Comparison of ENCODE assay signal across 8 cellular contexts in the genomic region with DNA sequence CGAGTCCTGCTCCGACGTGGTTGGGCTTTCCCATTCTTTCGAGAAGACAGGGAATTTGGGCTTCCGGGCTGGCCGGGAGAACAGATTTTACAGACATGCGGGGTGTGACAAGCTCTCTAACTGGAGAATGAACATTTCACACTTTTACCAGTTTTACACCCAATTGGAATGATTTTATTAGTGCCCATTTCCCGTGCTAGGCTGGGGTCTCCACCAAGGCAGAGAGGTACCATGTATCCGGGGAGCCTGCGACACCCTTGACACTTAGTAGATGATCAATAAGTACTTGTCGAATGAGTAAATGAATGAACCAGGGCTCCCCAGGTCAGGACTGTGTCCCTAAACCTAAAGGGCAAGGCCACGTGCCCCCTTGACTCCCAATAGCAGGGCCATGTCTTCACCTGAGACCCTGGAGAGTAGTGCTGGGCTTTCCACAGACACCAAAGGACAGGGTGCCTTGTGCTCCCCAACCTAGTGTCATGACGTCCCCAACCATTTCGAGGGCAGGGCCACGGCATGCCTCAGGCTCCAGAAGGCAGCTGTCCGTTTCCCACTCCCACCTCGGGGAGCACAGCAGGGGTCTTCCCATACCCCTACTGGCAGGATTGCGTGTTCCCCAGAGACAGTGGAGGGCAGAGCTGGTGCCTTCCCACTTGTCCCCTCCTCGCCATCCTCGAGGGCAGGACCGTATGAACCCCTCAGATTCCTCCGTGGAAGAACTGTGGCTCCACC. TPM values are rescaled to one million over a fixed set of nuclear protein-coding genes. Genes with fewer than 3 reads are reported as not detected.
A peak's percentile ranks its signal among the peaks of the same experiment; 100 is the strongest.
DNase-seq lines count a peak whose midpoint lies in the region; ATAC-seq and TF ChIP-seq lines count a peak whose summit lies in the region.

No MANE protein-coding gene starts in this region.

- H3K27me3 ChIP-seq in CD4-positive, alpha-beta T cell (ENCODE audit: control insufficient read depth, insufficient read depth, low read length): no peaks in the 10 kb centered on the region
- H3K27me3 ChIP-seq in IMR-90 (ENCODE audit: control insufficient read depth, insufficient read depth, low read length) (no peaks in the 10 kb centered on the region), right cardiac atrium (ENCODE audit: control insufficient read depth, insufficient read depth) (no peaks in the 10 kb centered on the region), skeletal muscle satellite cell (ENCODE audit: control insufficient read depth, insufficient read depth, low read length) (no peaks in the 10 kb centered on the region)

- peak overlapping the region; percentile 63 for H2BK5ac ChIP-seq in IMR-90 (ENCODE audit: low read depth, low read length, poor library complexity, severe bottlenecking)

- 31% methylated on average over 13 of the region's 22 CpGs; no CpG with 5 or more reads in 1 of the 2 experiments for WGBS in IMR-90 (ENCODE audit: extremely low coverage in 2 of 2, insufficient read length in 1 of 2), 2 experiments
- 17% methylated on average over 22 of the region's 22 CpGs for WGBS in right cardiac atrium

- H2AK5ac ChIP-seq in IMR-90 (ENCODE audit: low read depth, low read length): peak overlapping the region; percentile 80

- intact Hi-C loops in CD4-positive, alpha-beta T cell (cut with DNase I, micrococcal nuclease): loop anchor here (1.0 to 10.0 kb wide), 7 partner anchors 28 to 1267 kb away; a partner anchor contains a TSS
- intact Hi-C loops in IMR-90 (cut with micrococcal nuclease) (loop anchor here (1.0 to 2.0 kb wide), 5 partner anchors 59 to 209 kb away; a partner anchor contains a TSS), right cardiac atrium (cut with DNase I) (loop anchor here in 1 of 4 donors (2.0 kb wide), 1 partner anchor 27 kb away; a partner anchor contains a TSS)
- intact Hi-C loops in activated naive CD4-positive, alpha-beta T cell treated with anti-CD3 and anti-CD28 coated beads for 36 hours (cut with micrococcal nuclease): loop anchor here (1.0 to 5.0 kb wide), 12 partner anchors 17 to 1144 kb away; a partner anchor contains a TSS

- TF ChIP-seq CTCF in CD4-positive, alpha-beta T cell (IDR thresholded peaks at IDR 0.05): no peak
- TF ChIP-seq CTCF in IMR-90 (conservative IDR thresholded peaks at IDR 0.05; ENCODE audit: low read depth, low read length): no peak

- no peaks in the 10 kb centered on the region for H3K9me3 Mint-ChIP-seq in CD4-positive, alpha-beta T cell
- H3K9me3 Mint-ChIP-seq in activated naive CD4-positive, alpha-beta T cell treated with anti-CD3 and anti-CD28 coated beads for 36 hours: no peaks in the 10 kb centered on the region

- dilution Hi-C loops in IMR-90 (cut with HindIII; ENCODE audit: low sequenced_read_pairs, unreplicated experiment): no loop called here

- H3K9ac ChIP-seq in IMR-90 (ENCODE audit: low read depth, low read length): peak overlapping the region; percentile 71
- peak overlapping the region; percentile 83 for H3K9ac ChIP-seq in skeletal muscle satellite cell (ENCODE audit: low read depth, low read length)

- H4K8ac ChIP-seq in IMR-90 (ENCODE audit: low read depth in 2 of 2, low read length in 2 of 2): peak overlapping the region; percentile 97 to 99

- peak overlapping the region; percentile 87 for H3K27ac Mint-ChIP-seq in CD4-positive, alpha-beta T cell
- peak overlapping the region; percentile 99 for H3K27ac Mint-ChIP-seq in activated naive CD4-positive, alpha-beta T cell treated with anti-CD3 and anti-CD28 coated beads for 36 hours

- peak overlapping the region; percentile 90 for H4K91ac ChIP-seq in IMR-90 (ENCODE audit: insufficient read depth, low read depth, low read length)

- H3K27ac ChIP-seq in CD4-positive, alpha-beta T cell (ENCODE audit: low read depth, low read length): peak overlapping the region; percentile 80
- H3K27ac ChIP-seq in IMR-90 (ENCODE audit: insufficient read depth, low read length) (peak overlapping the region; percentile 78), right cardiac atrium (ENCODE audit: low read length) (peak overlapping the region; percentile 97)

- H3K9me1 ChIP-seq in IMR-90 (ENCODE audit: insufficient read depth, low read length): peaks cover 24% of the 10 kb centered on the region

- peak overlapping the region; percentile 95 for H2AK9ac ChIP-seq in IMR-90 (replicated peaks; ENCODE audit: low read depth, low read length, poor library complexity)

- H3K14ac ChIP-seq in IMR-90 (replicated peaks; ENCODE audit: low read depth, low read length): peak overlapping the region; percentile 93

- peak overlapping the region; percentile 96 for H2AFZ ChIP-seq in IMR-90 (replicated peaks; ENCODE audit: low read length, poor library complexity)

- no TSS peak for BruUV-seq in IMR-90 (replicated peaks; lab: Mats Ljungman, UMichigan)

- POLR2A ChIA-PET in CD4-positive, alpha-beta T cell (lab: Charles Lee): interaction anchor here (0.9 to 4.8 kb wide), 15 partner anchors 10 to 381 kb away, joined by 3 to 208 read pairs (median 5); a partner anchor contains a TSS
- POLR2A ChIA-PET in IMR-90 (lab: Charles Lee; ENCODE audit: unreplicated experiment): interaction anchor here (0.8 to 1.6 kb wide), 2 partner anchors 20 to 28 kb away, joined by 3 to 10 read pairs; a partner anchor contains a TSS

- H3K56ac ChIP-seq in IMR-90 (ENCODE audit: extremely low read depth, insufficient read depth, low read length): peak overlapping the region; percentile 64; the same call in 1 of the 2 replicates

- peaks cover 80% of the 10 kb centered on the region for H3K36me3 Mint-ChIP-seq in CD4-positive, alpha-beta T cell (ENCODE audit: low read depth)
- H3K36me3 Mint-ChIP-seq in activated naive CD4-positive, alpha-beta T cell treated with anti-CD3 and anti-CD28 coated beads for 36 hours (ENCODE audit: low read depth): peaks cover 26% of the 10 kb centered on the region

- peaks cover 30 to 79% of the 10 kb centered on the region in 2 experiments for H3K79me1 ChIP-seq in IMR-90 (ENCODE audit: low read depth in 1 of 2, low read length in 2 of 2)

- H2BK20ac ChIP-seq in IMR-90 (ENCODE audit: low read depth, low read length): peak overlapping the region; percentile 78; the same call in 1 of the 2 replicates

- no peaks in the 10 kb centered on the region for H3K27me3 Mint-ChIP-seq in CD4-positive, alpha-beta T cell
- no peaks in the 10 kb centered on the region for H3K27me3 Mint-ChIP-seq in activated naive CD4-positive, alpha-beta T cell treated with anti-CD3 and anti-CD28 coated beads for 36 hours (ENCODE audit: low read depth)

- H2BK120ac ChIP-seq in IMR-90 (ENCODE audit: low read depth, low read length): peak overlapping the region; percentile 87

- TF ChIP-seq POLR2A in IMR-90 (IDR thresholded peaks at IDR 0.05; ENCODE audit: low read depth, low read length): no peak

- in situ Hi-C loops in IMR-90 (cut with MboI; ENCODE audit: low sequenced_read_pairs): loop anchor here (10.0 kb wide), 1 partner anchor 347 kb away; no protein-coding TSS in a partner anchor

- peak in 1 of 10 experiments; percentile 47 for DNase-seq in CD4-positive, alpha-beta T cell
- DNase-seq in IMR-90 (no peak), right cardiac atrium (peak in 1 of 3 donors; percentile 59), SHP77 treated with DMSO at 0.1 percent for 48 hours (lab: John Stamatoyannopoulos, UW) (no peak)
- DNase-seq in activated naive CD4-positive, alpha-beta T cell treated with anti-CD3 and anti-CD28 coated beads for 36 hours: peak; percentile 49

- H3K4me2 ChIP-seq in IMR-90 (ENCODE audit: low read depth, low read length) (peak overlapping the region; percentile 71), skeletal muscle satellite cell (ENCODE audit: low read length) (peak overlapping the region; percentile 96)

- peaks cover 71% of the 10 kb centered on the region for H3K4me1 Mint-ChIP-seq in CD4-positive, alpha-beta T cell (ENCODE audit: low read depth)
- peaks cover 51% of the 10 kb centered on the region for H3K4me1 Mint-ChIP-seq in activated naive CD4-positive, alpha-beta T cell treated with anti-CD3 and anti-CD28 coated beads for 36 hours (ENCODE audit: low read depth)

- H3K36me3 ChIP-seq in IMR-90 (ENCODE audit: control insufficient read depth, insufficient read depth, low read length) (peaks cover 31% of the 10 kb centered on the region), skeletal muscle satellite cell (ENCODE audit: insufficient read depth, low read length) (peaks cover 29% of the 10 kb centered on the region)

- H3K4me1 ChIP-seq in IMR-90 (ENCODE audit: control insufficient read depth, insufficient read depth, low read length): peaks cover 13% of the 10 kb centered on the region
- peaks cover 10% of the 10 kb centered on the region for H3K4me1 ChIP-seq in right cardiac atrium (ENCODE audit: control insufficient read depth, insufficient read depth, low read length)
- peaks cover 21% of the 10 kb centered on the region for H3K4me1 ChIP-seq in skeletal muscle satellite cell (ENCODE audit: control insufficient read depth, insufficient read depth, low read length)

- H4K20me1 ChIP-seq in IMR-90 (ENCODE audit: insufficient read depth, low read length): 0 out of 2 replicates have a peak, but pooled peaks cover 3% of the 10 kb centered on the region

- H3K4ac ChIP-seq in IMR-90 (ENCODE audit: low read depth, low read length): peak overlapping the region; percentile 96

- ATAC-seq in CD4-positive, alpha-beta T cell (ENCODE audit: poor library complexity): no peak
- ATAC-seq in IMR-90 (ENCODE audit: low read depth): no peak
- peak in 1 of 2 donors; percentile 1 for ATAC-seq in right cardiac atrium
- ATAC-seq in HG03025 (IDR thresholded peaks at IDR 0.05; ENCODE audit: low FRiP score, unreplicated experiment): no peak
- no peak for ATAC-seq in HG03342 (IDR thresholded peaks at IDR 0.05; ENCODE audit: unreplicated experiment)

- peak overlapping the region; percentile 88 for H4K5ac ChIP-seq in IMR-90 (ENCODE audit: low read depth, low read length)

- peak overlapping the region; percentile 72; the same call in 1 of the 3 replicates for H2BK15ac ChIP-seq in IMR-90 (ENCODE audit: low read depth, low read length)

- CTCF ChIA-PET in CD4-positive, alpha-beta T cell (lab: Charles Lee): interaction anchor here (1.5 kb wide), 1 partner anchor 27 kb away, joined by 13 read pairs; a partner anchor contains a TSS
- CTCF ChIA-PET in IMR-90 (lab: Yijun Ruan, JAX): interaction anchor here (1.0 to 1.2 kb wide), 3 partner anchors 20 to 161 kb away, joined by 3 to 5 read pairs (median 3); no protein-coding TSS in a partner anchor
- CTCF ChIA-PET in activated naive CD4-positive, alpha-beta T cell treated with anti-CD3 and anti-CD28 coated beads for 36 hours (lab: Charles Lee): interaction anchor here (1.0 to 1.5 kb wide), 2 partner anchors 28 to 359 kb away, joined by 4 to 5 read pairs; a partner anchor contains a TSS

- H3K4me3 ChIP-seq in IMR-90 (ENCODE audit: insufficient read depth, low read depth, low read length) (peak overlapping the region; percentile 96), right cardiac atrium (ENCODE audit: low read length) (peak overlapping the region; percentile 60), skeletal muscle satellite cell (ENCODE audit: low read length) (peak overlapping the region; percentile 96)

- peak overlapping the region; percentile 88 for H3K23ac ChIP-seq in IMR-90 (ENCODE audit: low read depth, low read length)

- no peak for TF ChIP-seq RAD21 in IMR-90 (IDR thresholded peaks at IDR 0.05; ENCODE audit: low read length)

- no peaks in the 10 kb centered on the region for H3K9me3 ChIP-seq in CD4-positive, alpha-beta T cell (ENCODE audit: control insufficient read depth, low read length)
- no peaks in the 10 kb centered on the region for H3K9me3 ChIP-seq in IMR-90 (ENCODE audit: control insufficient read depth, insufficient read depth, low read length)
- no peaks in the 10 kb centered on the region for H3K9me3 ChIP-seq in right cardiac atrium (ENCODE audit: control insufficient read depth, low read length)
- no peaks in the 10 kb centered on the region for H3K9me3 ChIP-seq in skeletal muscle satellite cell (replicated peaks; ENCODE audit: low read length)

- peak overlapping the region; percentile 99 for H3K4me3 Mint-ChIP-seq in CD4-positive, alpha-beta T cell
- peak overlapping the region; percentile 88 for H3K4me3 Mint-ChIP-seq in activated naive CD4-positive, alpha-beta T cell treated with anti-CD3 and anti-CD28 coated beads for 36 hours

- peak overlapping the region; percentile 76 for H3K18ac ChIP-seq in IMR-90 (ENCODE audit: low read depth, low read length)

RNA-seq across cellular contexts. Expression of a gene that starts 0.7 kb away (rescaled TPM):
- total RNA-seq in CD4-positive, alpha-beta T cell: 10 to 100 TPM; 26.9 to 27.2 TPM
- total RNA-seq in IMR-90 (2012; rRNA removed) (9.3 and 10.8 TPM in 2 replicates), right cardiac atrium (10 to 100 TPM; 11.1 to 19.8 (median 13.1) TPM)
- polyA plus RNA-seq in IMR-90 (2012; rRNA removed) (34.4 and 39.8 TPM in 2 replicates), right cardiac atrium (8.4 TPM)
- 30.6 and 68.8 TPM in 2 replicates for polyA plus RNA-seq in IMR-90 (2012; cell fraction: cytosol; rRNA removed)
- 18.4 and 27.6 TPM in 2 replicates for polyA plus RNA-seq in IMR-90 (2012; cell fraction: nucleus; rRNA removed; ENCODE audit: low replicate concordance)
- 10 to 100 TPM; 16.6 to 19.3 TPM for total RNA-seq in activated naive CD4-positive, alpha-beta T cell treated with anti-CD3 and anti-CD28 coated beads for 36 hours
- 10.5 and 12.4 TPM in 2 replicates for total RNA-seq in skeletal muscle satellite cell (2012; rRNA removed)

RNA-seq across cellular contexts. Expression of a gene that starts 0.9 kb away (rescaled TPM):
- total RNA-seq in CD4-positive, alpha-beta T cell: 10 to 100 TPM; 56.4 to 58.9 TPM
- 19.4 and 30.8 TPM in 2 replicates for total RNA-seq in IMR-90 (2012; rRNA removed)
- polyA plus RNA-seq in IMR-90 (2012; rRNA removed): 62.4 and 69.4 TPM in 2 replicates
- 40.6 and 50.8 TPM in 2 replicates for polyA plus RNA-seq in IMR-90 (2012; cell fraction: cytosol; rRNA removed)
- 134 and 252 TPM in 2 replicates for polyA plus RNA-seq in IMR-90 (2012; cell fraction: nucleus; rRNA removed; ENCODE audit: low replicate concordance)
- 10 to 100 TPM; 57.5 to 58.7 TPM for total RNA-seq in activated naive CD4-positive, alpha-beta T cell treated with anti-CD3 and anti-CD28 coated beads for 36 hours
- 10 to 100 TPM; 80.8 to 98.8 (median 88.4) TPM for total RNA-seq in right cardiac atrium
- polyA plus RNA-seq in right cardiac atrium: 98.8 TPM
- 14.6 and 15.2 TPM in 2 replicates for total RNA-seq in skeletal muscle satellite cell (2012; rRNA removed)

RNA-seq across cellular contexts. Expression of a gene that starts 27.6 kb away (rescaled TPM):
- total RNA-seq in CD4-positive, alpha-beta T cell: 10 to 100 TPM; 28.3 to 30.3 TPM
- total RNA-seq in IMR-90 (2012; rRNA removed): 37.6 and 50.5 TPM in 2 replicates
- polyA plus RNA-seq in IMR-90 (2012; rRNA removed): 28.9 and 32.9 TPM in 2 replicates
- 9.9 and 11.5 TPM in 2 replicates for polyA plus RNA-seq in IMR-90 (2012; cell fraction: cytosol; rRNA removed)
- polyA plus RNA-seq in IMR-90 (2012; cell fraction: nucleus; rRNA removed; ENCODE audit: low replicate concordance): 7.8 and 33.4 TPM in 2 replicates
- 10 to 100 TPM; 33.8 to 35.0 TPM for total RNA-seq in activated naive CD4-positive, alpha-beta T cell treated with anti-CD3 and anti-CD28 coated beads for 36 hours
- total RNA-seq in right cardiac atrium: 10 to 100 TPM; 20.2 to 39.1 (median 25.1) TPM
- 12.9 TPM for polyA plus RNA-seq in right cardiac atrium
- total RNA-seq in skeletal muscle satellite cell (2012; rRNA removed): 48.2 and 49.8 TPM in 2 replicates
